In the genomic region with DNA sequence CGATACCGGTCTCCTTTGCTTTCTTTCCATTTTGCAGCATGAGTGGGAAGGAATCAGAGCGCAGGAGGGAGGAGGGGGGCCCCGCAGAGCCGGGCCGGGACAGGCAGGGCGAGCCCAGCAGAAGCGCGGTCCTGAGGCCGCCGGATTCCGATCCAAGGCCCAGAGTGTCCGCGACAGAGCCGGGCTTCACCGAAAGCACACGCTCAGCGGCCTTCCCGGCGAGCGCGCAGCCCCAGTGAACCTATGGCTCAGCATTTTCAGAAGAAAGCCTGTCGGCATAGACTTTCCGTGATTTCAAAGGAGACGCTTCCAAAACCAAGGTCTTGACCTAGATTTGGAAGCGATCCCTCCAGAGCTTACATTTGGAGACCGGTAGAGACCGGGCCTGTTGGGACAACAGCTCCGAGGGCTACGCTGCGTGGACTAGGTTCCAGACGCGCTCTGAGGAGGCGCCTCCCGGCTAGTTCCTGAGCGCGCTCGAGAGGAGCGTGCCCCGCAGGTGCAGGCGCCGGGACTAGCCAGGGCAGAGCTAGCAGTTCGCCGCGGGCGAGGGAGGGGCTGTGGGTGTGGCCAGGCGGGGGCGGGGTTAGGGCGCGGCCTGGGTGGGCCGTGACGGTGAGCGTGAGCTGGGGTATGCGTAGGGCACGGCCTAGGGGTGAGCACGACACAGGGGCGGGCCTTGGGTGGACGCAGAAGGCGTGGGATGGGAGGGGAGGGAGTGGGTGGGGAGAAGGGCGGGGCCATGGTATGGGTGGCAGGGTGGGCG, we compare ENCODE assay signal across 8 cellular contexts. TPM values are rescaled to one million over a fixed set of nuclear protein-coding genes. Genes with fewer than 3 reads are reported as not detected.
DNase-seq lines count a peak whose midpoint lies in the region; ATAC-seq and TF ChIP-seq lines count a peak whose summit lies in the region.

No MANE protein-coding gene starts in this region.

- peak overlapping the region; percentile 74 for H3K4me2 ChIP-seq in OCI-LY7 (ENCODE audit: low read length)

- POLR2A ChIA-PET in OCI-LY7 (lab: Charles Lee): no interaction called here

- intact Hi-C loops in OCI-LY7 (cut with micrococcal nuclease; ENCODE audit: unreplicated experiment): loop anchor here (5.0 kb wide), 3 partner anchors 60 to 380 kb away; a partner anchor contains a TSS

- DNase-seq in DMS 273 treated with DMSO at 0.1 percent for 48 hours (lab: John Stamatoyannopoulos, UW) (peak; percentile 90), HuH-7 (ENCODE audit: low spot score) (peak; percentile 99), OCI-LY7 (ENCODE audit: low spot score) (peak; percentile 92), activated T-cell treated with anti-CD3 and anti-CD28 coated beads for 48 hours (ENCODE audit: low read depth) (peak; percentile 89), erythroblast (lab: John Stamatoyannopoulos, UW) (peak; percentile 61 to 74)
- peak; percentile 94 for DNase-seq in stimulated activated CD8-positive, alpha-beta memory T cell treated with anti-CD3 and anti-CD28 coated beads, Interleukin-4, amount 100 ng/mL, for 48 hours

- H3K4me3 ChIP-seq in OCI-LY7 (ENCODE audit: low read depth, low read length, poor library complexity, severe bottlenecking) (peak overlapping the region; percentile 58), mucosa of stomach (ENCODE audit: low read length) (peak overlapping the region; percentile 78)

- no peaks in the 10 kb centered on the region for H4K20me1 ChIP-seq in OCI-LY7 (ENCODE audit: insufficient read depth, low read length)

- peak overlapping the region; percentile 41; the same call in 1 of the 2 replicates for H2AFZ ChIP-seq in OCI-LY7 (ENCODE audit: low read length)

- no TSS peak for BruUV-seq in OCI-LY7 (replicated peaks; lab: Mats Ljungman, UMichigan)

- no peaks in the 10 kb centered on the region for H3K9me2 ChIP-seq in OCI-LY7 (ENCODE audit: insufficient read depth, low read length)

- peaks cover 18% of the 10 kb centered on the region for H3K27me3 ChIP-seq in mucosa of stomach (ENCODE audit: control insufficient read depth, insufficient read depth, low read length)

- no peak overlapping the region for H3K27ac ChIP-seq in OCI-LY7 (ENCODE audit: low read depth, low read length, poor library complexity, severe bottlenecking)

- no peak for TF ChIP-seq CTCF in OCI-LY7 (conservative IDR thresholded peaks at IDR 0.05; ENCODE audit: low read length)

- TF ChIP-seq POLR2A in erythroblast (IDR thresholded peaks at IDR 0.05; ENCODE audit: low read length): no peak

- H3K9ac ChIP-seq in mucosa of stomach (ENCODE audit: low read length): peak overlapping the region; percentile 65

- H3K4me1 ChIP-seq in OCI-LY7 (ENCODE audit: insufficient read depth, low read length, poor library complexity, severe bottlenecking) (peaks cover 6% of the 10 kb centered on the region), mucosa of stomach (ENCODE audit: control insufficient read depth, insufficient read depth, low read length) (peaks cover 29% of the 10 kb centered on the region)

- no peaks in the 10 kb centered on the region for H3K79me2 ChIP-seq in OCI-LY7 (ENCODE audit: insufficient read depth, low read depth, low read length)

- ATAC-seq in GM21528 (IDR thresholded peaks at IDR 0.05; ENCODE audit: low FRiP score, unreplicated experiment): peak; percentile 92

- CTCF ChIA-PET in OCI-LY7 (lab: Charles Lee; ENCODE audit: unreplicated experiment): interaction anchor here (0.6 to 1.1 kb wide), 4 partner anchors 15 to 35 kb away, joined by 5 to 12 read pairs (median 8); no protein-coding TSS in a partner anchor

- no peaks in the 10 kb centered on the region for H3K36me3 ChIP-seq in OCI-LY7 (ENCODE audit: insufficient read depth, low read length)
- no peaks in the 10 kb centered on the region for H3K36me3 ChIP-seq in mucosa of stomach (ENCODE audit: control insufficient read depth, insufficient read depth, low read length)

- no peaks in the 10 kb centered on the region for H3K9me3 ChIP-seq in OCI-LY7 (ENCODE audit: low read length)
- no peaks in the 10 kb centered on the region for H3K9me3 ChIP-seq in mucosa of stomach (ENCODE audit: control insufficient read depth, low read length)

RNA-seq across cellular contexts. Expression of a gene that starts 27.8 kb away (rescaled TPM):
- total RNA-seq in OCI-LY7 (2014; rRNA removed; shearing (Covaris generic)): not detected in 2 replicates
- total RNA-seq in OCI-LY7 (2022): not detected in 2 replicates

RNA-seq across cellular contexts. Expression of a gene that starts 52.5 kb away (rescaled TPM):
- 35.0 and 44.2 TPM in 2 replicates for total RNA-seq in OCI-LY7 (2014; rRNA removed; shearing (Covaris generic))
- 25.2 and 29.8 TPM in 2 replicates for total RNA-seq in OCI-LY7 (2022)

RNA-seq across cellular contexts. Expression of a gene that starts 52.6 kb away (rescaled TPM):
- total RNA-seq in OCI-LY7 (2014; rRNA removed; shearing (Covaris generic)): 37.5 and 41.8 TPM in 2 replicates
- total RNA-seq in OCI-LY7 (2022): 27.8 and 28.2 TPM in 2 replicates
